ENCODE assay signal across 22 cellular contexts in genomic region chrX:133749370-133749769, GRCh38.
DNase-seq lines count a peak whose midpoint lies in the region; ATAC-seq and TF ChIP-seq lines count a peak whose summit lies in the region.
"Had no signal": no experiment of that assay in that cellular context is flagged by ENCODE, and none has a peak within 500 bp of the region (broad histone marks: within the 10 kb centered on the region; RNA-seq: fewer than 3 reads in every experiment).

No MANE protein-coding gene starts in this region.

- no peak for ATAC-seq in activated naive CD4-positive, alpha-beta T cell treated with anti-CD3 and anti-CD28 coated beads, Interleukin-2, amount 50 U/mL, for 72 hours

- WGBS in hepatocyte (ENCODE audit: low lambda C conversion rate, missing lambda C conversion rate) = 55% methylated on average over 4 of the region's 4 CpGs
- WGBS in adrenal gland, 4 donors = 50 to 63% (median 54%) methylated on average over 4 of the region's 4 CpGs

- no peaks in the 10 kb centered on the region for H4K20me1 ChIP-seq in hepatocyte (ENCODE audit: insufficient read depth, poor library complexity, severe bottlenecking)

- H3K79me2 ChIP-seq in hepatocyte = peaks cover 7% of the 10 kb centered on the region

- TF ChIP-seq CTCF in VCaP (conservative IDR thresholded peaks at IDR 0.05) (no peak), nephron progenitor cell (IDR thresholded peaks at IDR 0.05) (no peak), hepatocyte (IDR thresholded peaks at IDR 0.05; ENCODE audit: poor library complexity) (no peak), adrenal gland (IDR thresholded peaks at IDR 0.05) (no peak)

- H3K36me3 ChIP-seq in hepatocyte (replicated peaks; ENCODE audit: insufficient read depth, low read depth) = no peaks in the 10 kb centered on the region
- H3K36me3 ChIP-seq in adrenal gland (replicated peaks in 1 of 2) = no peaks in the 10 kb centered on the region
- H3K36me3 ChIP-seq: left ventricle myocardium inferior, WERI-Rb-1 had no signal

- peak overlapping the region; percentile 45 for H3K4me3 Mint-ChIP-seq in activated naive CD4-positive, alpha-beta T cell treated with anti-CD3 and anti-CD28 coated beads, Interleukin-2, amount 50 U/mL, for 24 hours
- H3K4me3 Mint-ChIP-seq in nephron progenitor cell = no peak overlapping the region
- H3K4me3 Mint-ChIP-seq: dendritic cell treated with granulocyte-macrophage colony-stimulating factor and Interleukin-4, amounts not matched to agents 40 ng/mL and 50 ng/mL, for 4 days; stimulated activated naive CD8-positive, alpha-beta T cell treated with anti-CD3 and anti-CD28 coated beads, Interleukin-15, Interleukin-2, amounts not matched to agents 100 ng/mL and 50 ng/mL, for 24 hours; type B pancreatic cell had no signal

- no peaks in the 10 kb centered on the region for H3K9me2 ChIP-seq in hepatocyte (replicated peaks; ENCODE audit: insufficient read depth)

- H3K9me3 ChIP-seq in hepatocyte (ENCODE audit: low read depth) (no peaks in the 10 kb centered on the region), adrenal gland (replicated peaks in 1 of 3) (no peaks in the 10 kb centered on the region)
- H3K9me3 ChIP-seq: left ventricle myocardium inferior had no signal

- DNase-seq in activated naive CD4-positive, alpha-beta T cell treated with anti-CD3 and anti-CD28 coated beads, Interleukin-2, amount 50 U/mL, for 72 hours (ENCODE audit: low spot score in 2 of 2) = no peak
- DNase-seq in H4 (ENCODE audit: low spot score) (peak; percentile 6), nephron progenitor cell (no peak), hepatocyte (ENCODE audit: low spot score) (no peak), adrenal gland (no peak), NCI-H1092 (lab: John Stamatoyannopoulos, UW) (no peak)
- DNase-seq: activated CD8-positive, alpha-beta memory T cell treated with anti-CD3 and anti-CD28 coated beads for 24 hours; activated T-cell treated with anti-CD3 and anti-CD28 coated beads, Interleukin-2, amount 50 U/mL, for 48 hours; head of caudate nucleus; left ventricle myocardium inferior; midbrain; OCI-M1; Right ventricle myocardium superior; small intestine; stimulated activated CD4-positive, alpha-beta T cell treated with anti-CD3 and anti-CD28 coated beads, Interleukin-2, amount 100 ng/mL, for 48 hours; SW 1271; WERI-Rb-1 had no signal

- H3K27ac Mint-ChIP-seq in activated naive CD4-positive, alpha-beta T cell treated with anti-CD3 and anti-CD28 coated beads, Interleukin-2, amount 50 U/mL, for 24 hours = peak overlapping the region; percentile 88
- H3K27ac Mint-ChIP-seq in activated naive CD4-positive, alpha-beta T cell treated with anti-CD3 and anti-CD28 coated beads, Interleukin-2, amount 50 U/mL, for 72 hours = peak overlapping the region in 1 of 2 donors; percentile 56
- peak overlapping the region; percentile 79 for H3K27ac Mint-ChIP-seq in nephron progenitor cell
- H3K27ac Mint-ChIP-seq: dendritic cell treated with granulocyte-macrophage colony-stimulating factor and Interleukin-4, amounts not matched to agents 40 ng/mL and 50 ng/mL, for 4 days; stimulated activated naive CD8-positive, alpha-beta T cell treated with anti-CD3 and anti-CD28 coated beads, Interleukin-15, Interleukin-2, amounts not matched to agents 100 ng/mL and 50 ng/mL, for 24 hours; type B pancreatic cell had no signal

- H3K4me1 ChIP-seq in hepatocyte (ENCODE audit: insufficient read depth) = no peaks in the 10 kb centered on the region
- no peaks in the 10 kb centered on the region for H3K4me1 ChIP-seq in adrenal gland (replicated peaks in 1 of 2)
- H3K4me1 ChIP-seq: left ventricle myocardium inferior had no signal

- intact Hi-C loops in adrenal gland (cut with DNase I) = no loop called here

- H3K36me3 Mint-ChIP-seq in activated naive CD4-positive, alpha-beta T cell treated with anti-CD3 and anti-CD28 coated beads, Interleukin-2, amount 50 U/mL, for 24 hours = no peaks in the 10 kb centered on the region
- no peaks in the 10 kb centered on the region for H3K36me3 Mint-ChIP-seq in activated naive CD4-positive, alpha-beta T cell treated with anti-CD3 and anti-CD28 coated beads, Interleukin-2, amount 50 U/mL, for 72 hours
- peaks cover 21% of the 10 kb centered on the region for H3K36me3 Mint-ChIP-seq in nephron progenitor cell (ENCODE audit: low read depth)

- no peak overlapping the region for H3K4me3 ChIP-seq in hepatocyte
- H3K4me3 ChIP-seq in adrenal gland = no peak overlapping the region
- H3K4me3 ChIP-seq: left ventricle myocardium inferior had no signal

- no peak overlapping the region for H3K4me2 ChIP-seq in hepatocyte

- no peak for TF ChIP-seq POLR2A in adrenal gland (IDR thresholded peaks at IDR 0.05)

- H3K27me3 ChIP-seq in hepatocyte = no peaks in the 10 kb centered on the region
- H3K27me3 ChIP-seq in adrenal gland = peaks cover 9% of the 10 kb centered on the region

- no peaks in the 10 kb centered on the region for H3K9me3 Mint-ChIP-seq in activated naive CD4-positive, alpha-beta T cell treated with anti-CD3 and anti-CD28 coated beads, Interleukin-2, amount 50 U/mL, for 24 hours
- no peaks in the 10 kb centered on the region for H3K9me3 Mint-ChIP-seq in activated naive CD4-positive, alpha-beta T cell treated with anti-CD3 and anti-CD28 coated beads, Interleukin-2, amount 50 U/mL, for 72 hours
- no peaks in the 10 kb centered on the region for H3K9me3 Mint-ChIP-seq in nephron progenitor cell
- H3K9me3 Mint-ChIP-seq: dendritic cell treated with granulocyte-macrophage colony-stimulating factor and Interleukin-4, amounts not matched to agents 40 ng/mL and 50 ng/mL, for 4 days; stimulated activated naive CD8-positive, alpha-beta T cell treated with anti-CD3 and anti-CD28 coated beads, Interleukin-15, Interleukin-2, amounts not matched to agents 100 ng/mL and 50 ng/mL, for 24 hours; type B pancreatic cell had no signal

- H2AFZ ChIP-seq in hepatocyte = no peak overlapping the region

- H3K27ac ChIP-seq in VCaP (peak overlapping the region; percentile 84; the same call in 1 of the 2 replicates), hepatocyte (no peak overlapping the region), adrenal gland (no peak overlapping the region)
- H3K27ac ChIP-seq: left ventricle myocardium inferior, WERI-Rb-1 had no signal

- H3K27me3 Mint-ChIP-seq in activated naive CD4-positive, alpha-beta T cell treated with anti-CD3 and anti-CD28 coated beads, Interleukin-2, amount 50 U/mL, for 24 hours = no peaks in the 10 kb centered on the region
- peaks cover 7% of the 10 kb centered on the region for H3K27me3 Mint-ChIP-seq in nephron progenitor cell (ENCODE audit: low read depth, poor library complexity)
- H3K27me3 Mint-ChIP-seq: dendritic cell treated with granulocyte-macrophage colony-stimulating factor and Interleukin-4, amounts not matched to agents 40 ng/mL and 50 ng/mL, for 4 days; stimulated activated naive CD8-positive, alpha-beta T cell treated with anti-CD3 and anti-CD28 coated beads, Interleukin-15, Interleukin-2, amounts not matched to agents 100 ng/mL and 50 ng/mL, for 24 hours; type B pancreatic cell had no signal

- peaks cover 57% of the 10 kb centered on the region for H3K4me1 Mint-ChIP-seq in activated naive CD4-positive, alpha-beta T cell treated with anti-CD3 and anti-CD28 coated beads, Interleukin-2, amount 50 U/mL, for 24 hours
- H3K4me1 Mint-ChIP-seq in nephron progenitor cell = peaks cover 18% of the 10 kb centered on the region
